In genomic region chr2:220166616-220167015, GRCh38 we compare ENCODE assay signal across 26 cellular contexts.
"Had no signal": no experiment of that assay in that cellular context is flagged by ENCODE, and none has a peak within 500 bp of the region (broad histone marks: within the 10 kb centered on the region; RNA-seq: fewer than 3 reads in every experiment).

No MANE protein-coding gene starts in this region.

- H3K27ac ChIP-seq: body of pancreas, left lung, lower lobe of right lung, pancreas, prostate gland, spleen, testis, transverse colon had no signal

- DNase-seq: activated CD4-positive, alpha-beta T cell treated with anti-CD3 and anti-CD28 coated beads for 36 hours; activated CD4-positive, alpha-beta T cell treated with anti-CD3 and anti-CD28 coated beads, Interleukin-2, amount 50 U/mL, for 4 hours; activated CD4-positive, CD25-positive, alpha-beta regulatory T cell; activated naive CD4-positive, alpha-beta T cell; activated T-cell treated with anti-CD3 and anti-CD28 coated beads for 4 hours; activated T-cell treated with anti-CD3 and anti-CD28 coated beads, Interleukin-2, amount 50 U/mL, for 72 hours; anterior cingulate cortex; body of pancreas; cortex of kidney; effector memory CD8-positive, alpha-beta T cell; erythroblast; foreskin melanocyte; left lung; lower lobe of right lung; mesendoderm; mucosa of descending colon; nucleus accumbens; pancreas; retina; spleen; stimulated activated naive CD4-positive, alpha-beta T cell treated with Interleukin-2 at 50 U/mL for 16 hours; T-helper 2 cell; testis; transverse colon had no signal

- H3K27me3 Mint-ChIP-seq: activated CD4-positive, alpha-beta T cell treated with anti-CD3 and anti-CD28 coated beads for 36 hours; effector memory CD8-positive, alpha-beta T cell had no signal

- H3K4me3 Mint-ChIP-seq: activated CD4-positive, alpha-beta T cell treated with anti-CD3 and anti-CD28 coated beads for 36 hours; activated T-cell treated with anti-CD3 and anti-CD28 coated beads, Interleukin-2, amount 50 U/mL, for 72 hours; effector memory CD8-positive, alpha-beta T cell had no signal

- H3K27me3 ChIP-seq: body of pancreas, left lung, pancreas, spleen, testis, transverse colon had no signal

- H3K36me3 Mint-ChIP-seq: activated naive CD4-positive, alpha-beta T cell treated with anti-CD3 and anti-CD28 coated beads, Interleukin-2, amount 50 U/mL, for 72 hours had no signal

- H3K4me3 ChIP-seq: body of pancreas, left lung, lower lobe of right lung, mucosa of descending colon, pancreas, prostate gland, spleen, testis, transverse colon had no signal

- H3K9me3 ChIP-seq: body of pancreas, left lung, lower lobe of right lung, mucosa of descending colon, pancreas, prostate gland, spleen, testis, transverse colon had no signal

- H3K36me3 ChIP-seq: left lung, lower lobe of right lung, pancreas, prostate gland, spleen, transverse colon had no signal

- H3K4me1 Mint-ChIP-seq: activated CD4-positive, alpha-beta T cell treated with anti-CD3 and anti-CD28 coated beads for 36 hours had no signal

- H3K27ac Mint-ChIP-seq: activated CD4-positive, alpha-beta T cell treated with anti-CD3 and anti-CD28 coated beads for 36 hours; activated T-cell treated with anti-CD3 and anti-CD28 coated beads, Interleukin-2, amount 50 U/mL, for 72 hours; effector memory CD8-positive, alpha-beta T cell had no signal

- H3K4me1 ChIP-seq: body of pancreas, left lung, lower lobe of right lung, pancreas, prostate gland, spleen, transverse colon had no signal

- H3K9me3 Mint-ChIP-seq: effector memory CD8-positive, alpha-beta T cell had no signal

- ATAC-seq: activated CD4-positive, alpha-beta T cell treated with anti-CD3 and anti-CD28 coated beads for 36 hours; activated naive CD4-positive, alpha-beta T cell treated with anti-CD3 and anti-CD28 coated beads, Interleukin-2, amount 50 U/mL, for 72 hours; activated T-cell treated with anti-CD3 and anti-CD28 coated beads, Interleukin-2, amount 50 U/mL, for 72 hours; body of pancreas; effector memory CD8-positive, alpha-beta T cell; left lung; lower lobe of right lung; mucosa of descending colon; pancreas had no signal
